ENCODE assay signal across 15 cellular contexts in genomic region chr3:147305533-147306241, GRCh38.
"Had no signal": no experiment of that assay in that cellular context is flagged by ENCODE, and none has a peak within 500 bp of the region (broad histone marks: within the 10 kb centered on the region; RNA-seq: fewer than 3 reads in every experiment).

No MANE protein-coding gene starts in this region.

- H3K4me1 ChIP-seq: ascending aorta, colonic mucosa, esophagus squamous epithelium, prostate gland, right lobe of liver, suprapubic skin had no signal

- H3K4me3 ChIP-seq: ascending aorta, colonic mucosa, esophagus squamous epithelium, prostate gland, right lobe of liver, suprapubic skin had no signal

- H3K27me3 ChIP-seq: ascending aorta, colonic mucosa, esophagus squamous epithelium, right lobe of liver, suprapubic skin had no signal

- H3K36me3 ChIP-seq: ascending aorta, colonic mucosa, esophagus squamous epithelium, prostate gland, right lobe of liver, suprapubic skin had no signal

- DNase-seq: activated CD4-positive, alpha-beta memory T cell treated with anti-CD3 and anti-CD28 coated beads, Interleukin-2, amount 10 ng/mL, durations not matched to agents 7 days and 5 days; activated CD8-positive, alpha-beta memory T cell treated with anti-CD3 and anti-CD28 coated beads, Interleukin-2, amount 50 U/mL, for 4 hours; activated T-cell treated with anti-CD3 and anti-CD28 coated beads, Interleukin-2, amount 50 U/mL, for 72 hours; colonic mucosa; esophagus squamous epithelium; natural killer cell; nucleus accumbens; right lobe of liver; stimulated activated CD4-positive, alpha-beta T cell treated with anti-CD3 and anti-CD28 coated beads, Interleukin-12 subunit alpha, Interleukin-12 subunit beta, amount 100 ng/mL, for 4 hours; stimulated activated naive CD8-positive, alpha-beta T cell treated with anti-CD3 and anti-CD28 coated beads, Interleukin-15, Interleukin-2, amounts not matched to agents 100 U/mL and 50 U/mL, for 24 hours; T-helper 9 cell had no signal

- H3K27ac ChIP-seq: ascending aorta, colonic mucosa, esophagus squamous epithelium, prostate gland, right lobe of liver, suprapubic skin, VCaP had no signal
